ENCODE assay signal across 8 cellular contexts in genomic region chr9:74951725-74952151, GRCh38. TPM values are rescaled to one million over a fixed set of nuclear protein-coding genes. Genes with fewer than 3 reads are reported as not detected.
A peak's percentile ranks its signal among the peaks of the same experiment; 100 is the strongest.
DNase-seq lines count a peak whose midpoint lies in the region; ATAC-seq and TF ChIP-seq lines count a peak whose summit lies in the region.

No MANE protein-coding gene starts in this region.

- no peaks in the 10 kb centered on the region for H3K9me3 ChIP-seq in duodenal mucosa (ENCODE audit: control insufficient read depth in 1 of 2, low read length in 2 of 2)
- no peaks in the 10 kb centered on the region for H3K9me3 ChIP-seq in lung (ENCODE audit: control insufficient read depth in 2 of 2, insufficient read depth in 1 of 2, low read length in 1 of 2)

- H3K4me3 ChIP-seq in GM12875 (ENCODE audit: low read depth, low read length) (peak overlapping the region; percentile 98), NB4 (ENCODE audit: low read depth, low read length) (peak overlapping the region; percentile 74), duodenal mucosa (ENCODE audit: low read depth in 1 of 2, low read length in 2 of 2) (peak overlapping the region; percentile 94 to 98), lung (peak overlapping the region; percentile 45)

- no peaks in the 10 kb centered on the region for H3K36me3 ChIP-seq in duodenal mucosa (ENCODE audit: control insufficient read depth in 1 of 2, insufficient read depth in 2 of 2, low read length in 2 of 2)
- H3K36me3 ChIP-seq in lung (ENCODE audit: control insufficient read depth in 2 of 2, insufficient read depth in 2 of 2, low read length in 2 of 2) = no peaks in the 10 kb centered on the region

- DNase-seq in HFFc6 = peak; percentile 0
- peak; percentile 46 for DNase-seq in NB4 (ENCODE audit: low read depth)
- peak; percentile 18 to 33 for DNase-seq in activated CD4-positive, alpha-beta T cell treated with anti-CD3 and anti-CD28 coated beads, Interleukin-2, amount 50 U/mL, for 4 hours
- peak; percentile 48 for DNase-seq in lung (ENCODE audit: low spot score)
- DNase-seq in stimulated activated CD4-positive, alpha-beta T cell treated with anti-CD3 and anti-CD28 coated beads, TNF-alpha, amount 100 ng/mL, for 4 hours (ENCODE audit: low read depth in 3 of 3) = peak in 2 of 3 experiments; percentile 23 to 31
- no peak for DNase-seq in cortex of kidney (lab: John Stamatoyannopoulos, UW)

- peak overlapping the region; percentile 99 for H3K4me3 Mint-ChIP-seq in HFFc6

- peak overlapping the region; percentile 97 for H3K27ac Mint-ChIP-seq in HFFc6

- WGBS in lung, 2 donors = 0 to 1% methylated on average over 30 of the region's 30 CpGs

- no peaks in the 10 kb centered on the region for H3K9me3 Mint-ChIP-seq in HFFc6

- TF ChIP-seq POLR2A in NB4 (IDR thresholded peaks at IDR 0.05; ENCODE audit: extremely low read depth, insufficient read length) = no peak

- H3K4me1 ChIP-seq in duodenal mucosa (ENCODE audit: control insufficient read depth in 1 of 2, insufficient read depth in 2 of 2, low read length in 2 of 2) = peaks cover 8 to 12% of the 10 kb centered on the region in 2 donors
- H3K4me1 ChIP-seq in lung (ENCODE audit: control insufficient read depth in 2 of 2, insufficient read depth in 2 of 2, low read length in 2 of 2) = peaks cover 0 to 1% of the 10 kb centered on the region in 2 donors

- peak overlapping the region; percentile 91 to 94 for H3K9ac ChIP-seq in duodenal mucosa (ENCODE audit: low read depth in 1 of 2, low read length in 2 of 2)

- H3K27ac ChIP-seq in duodenal mucosa (ENCODE audit: low read depth, low read length) = peak overlapping the region; percentile 76
- peak overlapping the region; percentile 72 to 94 for H3K27ac ChIP-seq in lung (ENCODE audit: low read depth in 1 of 2, low read length in 1 of 2)

- peaks cover 29% of the 10 kb centered on the region for H3K4me1 Mint-ChIP-seq in HFFc6 (ENCODE audit: low read depth)

- H3K27me3 ChIP-seq in duodenal mucosa (ENCODE audit: control insufficient read depth in 1 of 2, insufficient read depth in 2 of 2, low read length in 2 of 2) (no peaks in the 10 kb centered on the region), lung (ENCODE audit: control insufficient read depth, insufficient read depth) (no peaks in the 10 kb centered on the region)

- H3K36me3 Mint-ChIP-seq in HFFc6 (ENCODE audit: low read depth) = no peaks in the 10 kb centered on the region; the same call in 1 of the 2 replicates

- H3K27me3 Mint-ChIP-seq in HFFc6 (ENCODE audit: insufficient read depth) = no peaks in the 10 kb centered on the region

- no peak for TF ChIP-seq CTCF in GM12875 (IDR thresholded peaks at IDR 0.05; ENCODE audit: borderline replicate concordance, insufficient read depth, low read depth, low read length)
- TF ChIP-seq CTCF in HFFc6 (IDR thresholded peaks at IDR 0.05) = no peak
- no peak for TF ChIP-seq CTCF in NB4 (IDR thresholded peaks at IDR 0.05; ENCODE audit: low read depth, low read length)
- TF ChIP-seq CTCF in lung (IDR thresholded peaks at IDR 0.05; ENCODE audit: control extremely low read depth, extremely low read depth) = no peak

- peak; percentile 28 for ATAC-seq in lung (ENCODE audit: insufficient read depth, low FRiP score)

RNA-seq across cellular contexts. Expression of gene C9orf40, which starts 1.0 kb away (rescaled TPM):
- 10 to 100 TPM in 1 of 6 experiments, 1 to 10 TPM in 5; 5.7 to 12.0 (median 8.2) TPM for total RNA-seq in HFFc6 (2021; fragmentation: NEBNext Ultra II Directional; extraction: Animal tissue kit (Norgen Biotek cat#: 25700))
- 1 to 10 TPM; 2.9 TPM for total RNA-seq in lung
- polyA plus RNA-seq in lung = 1 to 10 TPM; 1.9 to 2.5 TPM

Comparison
In these comparisons a context has a peak if more than half of its experiments do, and no peak if none do; other contexts are left out.
1. H3K4me3 ChIP-seq: peak in every context shown above with its lines; median percentile 98 in GM12875; 96 in duodenal mucosa; 74 in NB4; 45 in lung.